Comparison of ENCODE assay signal across 31 cellular contexts in genomic region chr16:86965331-86965730, GRCh38.
"Had no signal": no experiment of that assay in that cellular context is flagged by ENCODE, and none has a peak within 500 bp of the region (broad histone marks: within the 10 kb centered on the region; RNA-seq: fewer than 3 reads in every experiment).

No MANE protein-coding gene starts in this region.

- H2AFZ ChIP-seq: PC-9 had no signal

- DNase-seq: Karpas-422, KBM-7, MM.1S, MV-4-11, NCI-H1092, NCI-H1105, NCI-H1436, NCI-H146, NCI-H1694, NCI-H187, NCI-H1930, NCI-H2029 treated with DMSO at 0.1 percent for 48 hours, NCI-H2081 treated with DMSO at 0.1 percent for 48 hours, NCI-H2107, NCI-H2171, NCI-H226, NCI-H446 treated with DMSO at 0.1 percent for 48 hours, NCI-H510A, NCI-H524, NCI-H526, NCI-H69, NCI-H748 treated with DMSO at 0.1 percent for 48 hours, PC-9, SIG-M5 had no signal

- H3K27me3 ChIP-seq: SJCRH30 had no signal

- H3K4me3 ChIP-seq: PC-9, SJCRH30, SK-N-MC had no signal

- H3K36me3 ChIP-seq: SJCRH30 had no signal

- ATAC-seq: Panc1, Right ventricle myocardium inferior, SK-N-SH treated with all-trans-retinoic acid at 6 μM for 48 hours had no signal

- H3K9me3 ChIP-seq: SJCRH30 had no signal

- H3K27ac ChIP-seq: KMS-11, PC-9, RWPE1, SJCRH30, SK-N-MC had no signal

- H3K9ac ChIP-seq: KMS-11 had no signal

- H3K4me2 ChIP-seq: KMS-11, PC-9 had no signal
